8 cellular contexts compared by ENCODE assay signal in the genomic region with DNA sequence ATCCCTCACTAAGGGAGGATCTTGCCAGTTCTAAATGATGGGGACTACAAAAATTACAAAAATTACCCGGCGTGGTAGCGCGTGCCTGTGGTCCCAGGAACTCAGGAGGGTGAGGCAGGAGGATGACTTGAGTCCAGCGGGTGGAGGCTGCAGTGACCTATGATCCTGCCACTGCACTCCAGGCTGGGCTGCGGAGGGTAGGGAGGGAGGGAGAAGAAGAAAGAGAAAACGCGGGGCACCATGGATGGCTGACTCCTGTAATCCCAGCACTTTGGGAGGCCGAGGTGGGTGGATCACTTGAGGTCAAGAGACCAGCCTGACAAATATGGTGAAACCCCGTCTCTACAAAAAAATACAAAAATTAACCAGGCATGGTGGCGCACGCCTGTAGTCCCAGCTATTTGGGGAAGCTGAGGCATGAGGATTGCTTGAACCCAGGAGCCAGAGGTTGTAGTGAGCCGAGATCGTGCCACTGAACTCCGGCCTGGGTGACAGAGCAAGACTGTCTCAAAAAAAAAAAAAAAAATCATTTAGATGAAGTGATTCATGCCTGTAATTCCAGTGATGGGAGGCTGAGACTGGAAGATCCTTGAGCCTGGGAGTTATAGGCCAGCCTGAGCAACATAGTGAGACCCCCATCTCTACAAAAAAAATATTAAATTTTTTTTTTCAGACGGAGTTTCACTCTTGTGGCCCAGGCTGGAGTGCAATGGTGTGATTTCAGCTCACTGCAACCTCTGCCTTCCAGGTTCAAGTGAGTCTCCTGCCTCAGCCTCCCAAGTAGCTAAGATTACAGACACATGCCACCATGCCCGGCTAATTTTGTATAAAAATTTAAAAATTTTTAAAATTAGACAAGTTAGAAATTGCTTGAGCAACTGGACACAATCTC.
DNase-seq lines count a peak whose midpoint lies in the region; ATAC-seq and TF ChIP-seq lines count a peak whose summit lies in the region.
"Not testable (repeated sequence)": the region's sequence is repeated elsewhere in the genome, so short reads cannot be mapped to it uniquely, and the experiment has no call there.

No MANE protein-coding gene starts in this region.

- peak overlapping the region; percentile 95 for H3K27ac ChIP-seq in 22Rv1
- H3K27ac ChIP-seq in colonic mucosa: peak overlapping the region; percentile 80

- peak overlapping the region; percentile 75 for H3K27ac Mint-ChIP-seq in activated T-helper 2 cell treated with anti-CD3 and anti-CD28 coated beads, Interferon-gamma antibody, Interleukin-2, Interleukin-4, amounts not matched to agents 10 μg/mL and 5 μg/mL and 100 μg/mL, durations not matched to agents 14 hours and 24 hours and 36 hours
- H3K27ac Mint-ChIP-seq in immature natural killer cell: peak overlapping the region in 5 of 6 donors; percentile 42 to 82 (median 76)
- H3K27ac Mint-ChIP-seq in natural killer cell: peak overlapping the region; percentile 82 to 91

- not testable (repeated sequence) for H3K36me3 ChIP-seq in colonic mucosa

- TF ChIP-seq CTCF in 22Rv1 (IDR thresholded peaks at IDR 0.05); colonic mucosa (IDR thresholded peaks at IDR 0.05); natural killer cell (IDR thresholded peaks at IDR 0.05): not testable (repeated sequence)

- not testable (repeated sequence) for H3K27me3 Mint-ChIP-seq in activated T-helper 2 cell treated with anti-CD3 and anti-CD28 coated beads, Interferon-gamma antibody, Interleukin-2, Interleukin-4, amounts not matched to agents 10 μg/mL and 5 μg/mL and 100 μg/mL, durations not matched to agents 14 hours and 24 hours and 36 hours (ENCODE audit: low read depth); natural killer cell (ENCODE audit: low read depth in 2 of 2)
- H3K27me3 Mint-ChIP-seq in immature natural killer cell (ENCODE audit: low read depth in 3 of 3): peaks cover 23 to 42% (median 24%) of the 10 kb centered on the region in 3 donors

- H3K4me3 Mint-ChIP-seq in activated T-helper 2 cell treated with anti-CD3 and anti-CD28 coated beads, Interferon-gamma antibody, Interleukin-2, Interleukin-4, amounts not matched to agents 10 μg/mL and 5 μg/mL and 100 μg/mL, durations not matched to agents 14 hours and 24 hours and 36 hours (ENCODE audit: low read depth): not testable (repeated sequence)
- H3K4me3 Mint-ChIP-seq in immature natural killer cell (peak overlapping the region; percentile 35 to 85 (median 58)), natural killer cell (peak overlapping the region; percentile 72)

- peaks cover 41% of the 10 kb centered on the region for H3K36me3 Mint-ChIP-seq in activated T-helper 2 cell treated with anti-CD3 and anti-CD28 coated beads, Interferon-gamma antibody, Interleukin-2, Interleukin-4, amounts not matched to agents 10 μg/mL and 5 μg/mL and 100 μg/mL, durations not matched to agents 14 hours and 24 hours and 36 hours (ENCODE audit: low read depth)
- not testable (repeated sequence) for H3K36me3 Mint-ChIP-seq in immature natural killer cell, natural killer cell

- DNase-seq in HK-2 (ENCODE audit: unreplicated experiment) (peak; percentile 35), colonic mucosa (peak; percentile 36), natural killer cell (peak; percentile 15)
- DNase-seq in activated CD4-positive, CD25-positive, alpha-beta regulatory T cell treated with anti-CD3 and anti-CD28 coated beads, Interleukin-2, amount 50 U/mL, for 72 hours: peak; percentile 27
- DNase-seq in activated T-helper 2 cell treated with anti-CD3 and anti-CD28 coated beads, Interferon-gamma antibody, Interleukin-2, Interleukin-4, amounts not matched to agents 10 μg/mL and 5 μg/mL and 100 μg/mL, durations not matched to agents 14 hours and 24 hours and 36 hours (ENCODE audit: low spot score): peak; percentile 10
- DNase-seq in immature natural killer cell: not testable (repeated sequence)
- peak; percentile 25 for DNase-seq in stimulated activated CD8-positive, alpha-beta memory T cell treated with anti-CD3 and anti-CD28 coated beads, Interleukin-4, amount 100 ng/mL, for 48 hours

- H3K4me1 ChIP-seq in colonic mucosa: not testable (repeated sequence)

- H3K9me3 Mint-ChIP-seq in activated T-helper 2 cell treated with anti-CD3 and anti-CD28 coated beads, Interferon-gamma antibody, Interleukin-2, Interleukin-4, amounts not matched to agents 10 μg/mL and 5 μg/mL and 100 μg/mL, durations not matched to agents 14 hours and 24 hours and 36 hours; immature natural killer cell; natural killer cell: not testable (repeated sequence)

- ATAC-seq in natural killer cell: not testable (repeated sequence)

- H3K9ac ChIP-seq in colonic mucosa (ENCODE audit: low read depth in 2 of 2, low read length in 2 of 2): not testable (repeated sequence)

- not testable (repeated sequence) for H3K4me3 ChIP-seq in colonic mucosa

- H3K4me1 Mint-ChIP-seq in activated T-helper 2 cell treated with anti-CD3 and anti-CD28 coated beads, Interferon-gamma antibody, Interleukin-2, Interleukin-4, amounts not matched to agents 10 μg/mL and 5 μg/mL and 100 μg/mL, durations not matched to agents 14 hours and 24 hours and 36 hours (ENCODE audit: low read depth): peaks cover 32% of the 10 kb centered on the region
- peaks cover 34 to 38% of the 10 kb centered on the region in 2 donors for H3K4me1 Mint-ChIP-seq in immature natural killer cell
- peaks cover 19 to 24% of the 10 kb centered on the region in 2 donors for H3K4me1 Mint-ChIP-seq in natural killer cell

- H3K9me3 ChIP-seq in colonic mucosa: not testable (repeated sequence)

- not testable (repeated sequence) for H3K27me3 ChIP-seq in colonic mucosa

- intact Hi-C loops in activated T-helper 2 cell treated with anti-CD3 and anti-CD28 coated beads, Interferon-gamma antibody, Interleukin-2, Interleukin-4, amounts not matched to agents 10 μg/mL and 5 μg/mL and 100 μg/mL, durations not matched to agents 14 hours and 24 hours and 36 hours (cut with micrococcal nuclease); colonic mucosa (cut with DNase I); natural killer cell (cut with micrococcal nuclease): not testable (repeated sequence)
